Comparison of ENCODE assay signal across 8 cellular contexts in the genomic region with DNA sequence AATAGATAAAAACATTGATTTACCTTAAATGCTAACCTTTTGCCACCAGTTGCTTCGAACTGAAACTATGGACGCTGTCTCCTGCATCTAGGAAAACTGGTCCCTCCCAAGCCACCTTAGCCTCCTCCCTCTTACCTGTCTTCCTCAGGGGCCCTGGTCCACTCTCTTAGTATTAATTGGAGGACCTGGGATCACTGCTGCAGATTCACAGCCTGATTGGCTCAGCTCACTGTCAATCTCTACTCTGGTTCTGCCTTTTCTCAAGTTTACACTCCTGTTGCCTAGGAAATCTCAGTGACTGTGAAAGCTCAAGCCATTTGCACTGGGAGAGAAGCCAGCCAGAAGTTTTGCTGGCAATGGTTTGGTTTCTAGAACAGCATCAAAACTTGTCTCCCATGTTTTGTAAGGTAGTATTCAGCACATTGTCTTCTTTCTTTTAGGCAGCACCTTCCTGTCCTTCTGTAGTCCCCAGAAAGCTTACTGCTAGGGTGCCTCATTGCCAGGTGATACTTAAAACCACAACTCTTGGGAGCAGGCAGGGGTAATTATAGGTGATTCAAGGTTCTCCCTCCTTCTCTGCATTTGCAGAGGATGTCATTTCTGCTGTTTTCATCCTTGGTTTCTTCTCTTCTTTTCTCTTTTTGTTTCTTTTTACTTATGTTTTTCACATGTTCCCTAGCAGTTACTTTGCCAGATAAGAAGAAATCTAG. TPM values are rescaled to one million over a fixed set of nuclear protein-coding genes. Genes with fewer than 3 reads are reported as not detected.
DNase-seq lines count a peak whose midpoint lies in the region; ATAC-seq and TF ChIP-seq lines count a peak whose summit lies in the region.

A gene (minus strand): TSS at position 105 of the 710 bp plus-strand sequence. CDS start 17,502 bp downstream, outside the sequence.

- no peak within 1 kb of the TSS for H3K9ac ChIP-seq in mesendoderm (ENCODE audit: low read length)

- no peak within 1 kb of the TSS for H3K18ac ChIP-seq in mesendoderm (ENCODE audit: low read length)

- H3K36me3 ChIP-seq in MG63 (no peaks in the 10 kb centered on the region), mesendoderm (ENCODE audit: control insufficient read depth, insufficient read depth, low read length) (no peaks in the 10 kb centered on the region)

- no peak within 1 kb of the TSS for H3K4me2 ChIP-seq in mesendoderm (ENCODE audit: low read length)

- no peak within 1 kb of the TSS for H4K8ac ChIP-seq in mesendoderm (ENCODE audit: low read depth, low read length)

- H3K27me3 ChIP-seq in MG63: peaks cover 2% of the 10 kb centered on the region; the same call in 1 of the 2 replicates
- H3K27me3 ChIP-seq in mesendoderm (ENCODE audit: insufficient read depth, low read length, poor library complexity): no peaks in the 10 kb centered on the region

- H3K9me3 ChIP-seq in MG63: no peaks in the 10 kb centered on the region; the same call in 1 of the 2 replicates

- no peak for TF ChIP-seq CTCF in chondrocyte (IDR thresholded peaks at IDR 0.05)

- H3K23ac ChIP-seq in mesendoderm (ENCODE audit: low read length): no peak within 1 kb of the TSS

- H2AK5ac ChIP-seq in mesendoderm (ENCODE audit: low read length): no peak within 1 kb of the TSS

- H3K27me3 Mint-ChIP-seq in chondrocyte (ENCODE audit: low read depth): peaks cover 27% of the 10 kb centered on the region

- H3K4me3 ChIP-seq in MG63 (no peak within 1 kb of the TSS), mesendoderm (ENCODE audit: low read length) (no peak within 1 kb of the TSS)

- H3K56ac ChIP-seq in mesendoderm (ENCODE audit: low read length): no peak within 1 kb of the TSS

- no peak within 1 kb of the TSS for H3K27ac Mint-ChIP-seq in chondrocyte (ENCODE audit: unreplicated experiment)

- H4K5ac ChIP-seq in mesendoderm (ENCODE audit: low read length): no peak within 1 kb of the TSS

- peaks cover 2% of the 10 kb centered on the region for H3K9me3 Mint-ChIP-seq in chondrocyte (ENCODE audit: low read depth)

- no peaks in the 10 kb centered on the region for H3K36me3 Mint-ChIP-seq in chondrocyte (ENCODE audit: low read depth)

- H3K4me1 Mint-ChIP-seq in chondrocyte (ENCODE audit: low read depth): no peaks in the 10 kb centered on the region

- peak; percentile 67 for DNase-seq in DMS 273 (lab: John Stamatoyannopoulos, UW; ENCODE audit: unreplicated experiment)
- DNase-seq in MG63: peak; percentile 60
- peak; percentile 16 for DNase-seq in cerebellar cortex (ENCODE audit: low spot score)
- peak; percentile 98 for DNase-seq in mesendoderm
- no peak for DNase-seq in chondrocyte (ENCODE audit: low spot score)

- no peak within 1 kb of the TSS for H2BK120ac ChIP-seq in mesendoderm (ENCODE audit: low read depth, low read length)

- H3K4me3 Mint-ChIP-seq in chondrocyte (ENCODE audit: unreplicated experiment): no peak within 1 kb of the TSS

- H2BK15ac ChIP-seq in mesendoderm (replicated peaks; ENCODE audit: low read depth): no peak within 1 kb of the TSS

- no peak for ATAC-seq in GM19328 (IDR thresholded peaks at IDR 0.05; ENCODE audit: unreplicated experiment)
- ATAC-seq in GM21515 (IDR thresholded peaks at IDR 0.05; ENCODE audit: unreplicated experiment): no peak
- ATAC-seq in GM19452 (IDR thresholded peaks at IDR 0.05; ENCODE audit: unreplicated experiment): no peak

- H3K27ac ChIP-seq in mesendoderm (ENCODE audit: low read depth, low read length): no peak within 1 kb of the TSS

- H3K79me2 ChIP-seq in mesendoderm (ENCODE audit: control insufficient read depth, insufficient read depth, low read length): no peaks in the 10 kb centered on the region

- H2BK5ac ChIP-seq in mesendoderm (ENCODE audit: low read length): no peak within 1 kb of the TSS

- no peaks in the 10 kb centered on the region for H3K79me1 ChIP-seq in mesendoderm (ENCODE audit: low read length)

- WGBS in mesendoderm (ENCODE audit: extremely low coverage, insufficient coverage, low lambda C conversion rate): no CpG with 5 or more reads among the region's 2 CpGs

- no peak within 1 kb of the TSS for H3K4ac ChIP-seq in mesendoderm (ENCODE audit: low read depth, low read length)

- no peaks in the 10 kb centered on the region for H3K4me1 ChIP-seq in mesendoderm (ENCODE audit: control insufficient read depth, low read depth, low read length)

RNA-seq across cellular contexts. Expression of the gene that starts here (rescaled TPM):
- not detected in 2 replicates for total RNA-seq in MG63 (2014; rRNA removed; shearing (Covaris generic); ENCODE audit: low replicate concordance)
- polyA plus RNA-seq in mesendoderm (2013, experiment 1 of 2): 0.04 TPM
- not detected for polyA plus RNA-seq in mesendoderm (2013, experiment 2 of 2)
- not detected in 3 replicates for total RNA-seq in chondrocyte

Comparison
In these comparisons a context has a peak if more than half of its experiments do, and no peak if none do; other contexts are left out.
1. Peak in DNase-seq in MG63; RNA of the gene not detected or under 1 TPM.